In genomic region chr6:77181749-77182148, GRCh38 we compare ENCODE assay signal across 1 cellular context.
TF ChIP-seq lines count a peak whose summit lies in the region.

No MANE protein-coding gene starts in this region.

TF ChIP-seq in SK-N-SH treated with all-trans-retinoic acid at 6 μM for 48 hours, 23 proteins besides CTCF, POLR2A, EP300 and RAD21 (continued from another document):
- TF ChIP-seq RARB (CRISPR knock-in tag; IDR thresholded peaks at IDR 0.05) (no peak), PPARA (CRISPR knock-in tag; IDR thresholded peaks at IDR 0.05; ENCODE audit: borderline replicate concordance) (no peak), ZNF565 (CRISPR knock-in tag; conservative IDR thresholded peaks at IDR 0.05; ENCODE audit: low read depth) (no peak)
